17 cellular contexts compared by ENCODE assay signal in genomic region chr20:4604580-4604979, GRCh38.
DNase-seq lines count a peak whose midpoint lies in the region; ATAC-seq and TF ChIP-seq lines count a peak whose summit lies in the region.
"Had no signal": no experiment of that assay in that cellular context is flagged by ENCODE, and none has a peak within 500 bp of the region (broad histone marks: within the 10 kb centered on the region; RNA-seq: fewer than 3 reads in every experiment).

No MANE protein-coding gene starts in this region.

- H3K79me1 ChIP-seq in mesenchymal stem cell (replicated peaks; ENCODE audit: low read length, poor library complexity, severe bottlenecking), result no peaks in the 10 kb centered on the region

- peaks cover 2% of the 10 kb centered on the region for H3K4me1 ChIP-seq in mesenchymal stem cell (ENCODE audit: control insufficient read depth, insufficient read depth, low read depth, low read length)
- H3K4me1 ChIP-seq in colonic mucosa, result no peaks in the 10 kb centered on the region

- DNase-seq in EL (peak; percentile 49), mesenchymal stem cell (peak; percentile 25), substantia nigra (lab: John Stamatoyannopoulos, UW) (no peak), left ventricle myocardium superior (no peak), GM20000 (ENCODE audit: low spot score) (no peak), colonic mucosa (no peak)
- DNase-seq: DMS 273 treated with DMSO at 0.1 percent for 48 hours, H9, KG1, NCI-H1048, NCI-H1436 treated with DMSO at 0.1 percent for 48 hours, NCI-H2081, NCI-H510A treated with DMSO at 0.1 percent for 48 hours, NCI-H82 had no signal

- H2BK12ac ChIP-seq in mesenchymal stem cell (ENCODE audit: low read length in 2 of 2), result no peak overlapping the region

- no peak overlapping the region for H3K14ac ChIP-seq in mesenchymal stem cell (ENCODE audit: low read length in 2 of 2)

- H3K4me2 ChIP-seq in mesenchymal stem cell (ENCODE audit: low read length, poor library complexity, severe bottlenecking), result no peak overlapping the region

- no peak overlapping the region for H3K23ac ChIP-seq in mesenchymal stem cell (ENCODE audit: low read length in 2 of 2)

- no peak overlapping the region for H2AK5ac ChIP-seq in mesenchymal stem cell (ENCODE audit: low read length, severe bottlenecking)

- H3K27me3 ChIP-seq in mesenchymal stem cell (ENCODE audit: control insufficient read depth in 1 of 2, insufficient read depth in 1 of 2, low read length in 2 of 2) (peaks cover 0 to 32% of the 10 kb centered on the region in 2 experiments), colonic mucosa (no peaks in the 10 kb centered on the region)

- no peak overlapping the region for H3K18ac ChIP-seq in mesenchymal stem cell (ENCODE audit: low read depth in 1 of 2, low read length in 2 of 2)

- H2BK5ac ChIP-seq in mesenchymal stem cell (ENCODE audit: low read depth, low read length, poor library complexity, severe bottlenecking), result no peak overlapping the region

- ATAC-seq in left ventricle myocardium superior (no peak), GM18520 (IDR thresholded peaks at IDR 0.05; ENCODE audit: unreplicated experiment) (no peak)

- H2BK120ac ChIP-seq in mesenchymal stem cell (ENCODE audit: low read depth, low read length), result no peak overlapping the region

- no peak overlapping the region for H3K4ac ChIP-seq in mesenchymal stem cell (ENCODE audit: low read depth in 1 of 2, low read length in 2 of 2)

- H3K9ac ChIP-seq in mesenchymal stem cell (ENCODE audit: low read length) (no peak overlapping the region), colonic mucosa (ENCODE audit: low read depth in 2 of 2, low read length in 2 of 2) (no peak overlapping the region)

- no peak overlapping the region for H3K4me3 ChIP-seq in mesenchymal stem cell (ENCODE audit: insufficient read depth in 1 of 2, low read depth in 1 of 2, low read length in 2 of 2)
- H3K4me3 ChIP-seq in colonic mucosa, result no peak overlapping the region

- no peak for TF ChIP-seq CTCF in VCaP (conservative IDR thresholded peaks at IDR 0.05)
- TF ChIP-seq CTCF in GM20000 (IDR thresholded peaks at IDR 0.05; ENCODE audit: extremely low read depth, missing control alignments), result no peak
- TF ChIP-seq CTCF in colonic mucosa (IDR thresholded peaks at IDR 0.05), result no peak

- H4K8ac ChIP-seq in mesenchymal stem cell (ENCODE audit: low read length), result no peak overlapping the region

- H3K9me3 ChIP-seq in mesenchymal stem cell (ENCODE audit: control insufficient read depth, low read length), result no peaks in the 10 kb centered on the region
- no peaks in the 10 kb centered on the region for H3K9me3 ChIP-seq in colonic mucosa

- WGBS in mesenchymal stem cell, result 58% methylated on average over 3 of the region's 3 CpGs

- intact Hi-C loops in left ventricle myocardium superior (cut with micrococcal nuclease), result no loop called here
- intact Hi-C loops in colonic mucosa (cut with DNase I), result no loop called here

- H2BK15ac ChIP-seq in mesenchymal stem cell (ENCODE audit: low read depth, poor library complexity, severe bottlenecking), result no peak overlapping the region

- H3K36me3 ChIP-seq in mesenchymal stem cell (ENCODE audit: control insufficient read depth in 1 of 2, insufficient read depth in 2 of 2, low read depth in 1 of 2, low read length in 2 of 2) (no peaks in the 10 kb centered on the region), colonic mucosa (no peaks in the 10 kb centered on the region)

- no peak overlapping the region for H2AFZ ChIP-seq in mesenchymal stem cell (ENCODE audit: low read depth, low read length)

- H3K27ac ChIP-seq in VCaP, result peak overlapping the region; percentile 18
- H3K27ac ChIP-seq in mesenchymal stem cell (ENCODE audit: low read length, poor library complexity, severe bottlenecking), result no peak overlapping the region
- peak overlapping the region; percentile 71 for H3K27ac ChIP-seq in substantia nigra (ENCODE audit: low read depth, low read length, poor library complexity, severe bottlenecking)
- no peak overlapping the region for H3K27ac ChIP-seq in colonic mucosa
- H3K27ac ChIP-seq: C4-2B had no signal

- no peak overlapping the region for H4K91ac ChIP-seq in mesenchymal stem cell (ENCODE audit: low read length)

Comparison
In these comparisons a context has a peak if more than half of its experiments do, and no peak if none do; other contexts are left out.
1. DNase-seq: peak in EL (single experiment) and mesenchymal stem cell (single experiment); none in substantia nigra (0 of 49), left ventricle myocardium superior (single experiment), GM20000 (single experiment) and colonic mucosa (single experiment).
2. H3K27ac ChIP-seq: peak in VCaP (single experiment) and substantia nigra (single experiment); none in mesenchymal stem cell (single experiment) and colonic mucosa (single experiment).